Comparison of ENCODE assay signal across 19 cellular contexts in the genomic region with DNA sequence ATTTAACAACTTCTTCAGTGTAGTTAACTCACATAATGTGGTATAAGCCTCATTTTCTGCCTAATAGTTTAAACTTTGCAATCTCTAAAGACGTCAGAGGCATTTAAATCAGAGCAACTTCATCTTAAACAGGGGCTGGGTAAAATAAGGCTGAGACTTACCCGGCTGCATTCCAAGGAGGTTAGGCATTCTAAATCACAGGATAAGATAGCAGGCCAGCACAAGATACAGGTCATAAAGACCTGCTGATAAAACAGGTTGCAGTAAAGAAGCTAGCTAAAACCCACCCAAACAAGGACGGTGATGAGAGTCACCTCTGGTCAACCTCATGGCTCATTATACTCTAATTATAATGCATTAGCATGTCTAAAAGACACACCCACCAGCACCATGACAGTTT.
"Had no signal": no experiment of that assay in that cellular context is flagged by ENCODE, and none has a peak within 500 bp of the region (broad histone marks: within the 10 kb centered on the region; RNA-seq: fewer than 3 reads in every experiment).

No MANE protein-coding gene starts in this region.

- H3K4me3 Mint-ChIP-seq: activated CD4-positive, alpha-beta T cell treated with anti-CD3 and anti-CD28 coated beads, Interleukin-2, amount 10 ng/mL, durations not matched to agents 24 days and 14 days; activated CD8-positive, alpha-beta T cell treated with anti-CD3 and anti-CD28 coated beads for 36 hours; activated naive CD4-positive, alpha-beta T cell treated with anti-CD3 and anti-CD28 coated beads for 36 hours; brain; nephron progenitor cell had no signal

- H3K36me3 ChIP-seq: esophagus muscularis mucosa, heart right ventricle, lower lobe of right lung, thyroid gland had no signal

- DNase-seq: activated CD4-positive, alpha-beta T cell treated with anti-CD3 and anti-CD28 coated beads, Interleukin-2, amount 10 ng/mL, durations not matched to agents 24 days and 14 days; activated CD8-positive, alpha-beta T cell treated with anti-CD3 and anti-CD28 coated beads for 36 hours; activated naive CD4-positive, alpha-beta T cell treated with anti-CD3 and anti-CD28 coated beads for 36 hours; activated T-cell treated with anti-CD3 and anti-CD28 coated beads, Interleukin-2, amount 50 U/mL, for 1 hour; cerebellar nuclear complex; cortex of kidney; heart right ventricle; left colon; lower lobe of right lung; nephron progenitor cell; nucleus accumbens; stimulated activated CD4-positive, alpha-beta T cell treated with anti-CD3 and anti-CD28 coated beads, Interleukin-12 subunit alpha, Interleukin-12 subunit beta, amount 100 ng/mL, for 4 hours; stimulated activated CD4-positive, alpha-beta T cell treated with anti-CD3 and anti-CD28 coated beads, Interleukin-1b, Interleukin-23, amount 100 ng/mL, for 48 hours; stimulated activated CD8-positive, alpha-beta memory T cell treated with anti-CD3 and anti-CD28 coated beads, Interleukin-4, amount 100 ng/mL, for 48 hours; stimulated activated naive CD4-positive, alpha-beta T cell; thyroid gland had no signal

- H3K36me3 Mint-ChIP-seq: brain had no signal

- H3K4me3 ChIP-seq: esophagus muscularis mucosa, heart right ventricle, lower lobe of right lung, thyroid gland had no signal

- H3K27ac ChIP-seq: esophagus muscularis mucosa, heart right ventricle, lower lobe of right lung, thyroid gland had no signal

- ATAC-seq: activated CD8-positive, alpha-beta T cell treated with anti-CD3 and anti-CD28 coated beads for 36 hours; heart right ventricle; left colon had no signal

- H3K27me3 Mint-ChIP-seq: activated CD4-positive, alpha-beta T cell treated with anti-CD3 and anti-CD28 coated beads, Interleukin-2, amount 10 ng/mL, durations not matched to agents 24 days and 14 days; brain had no signal

- H3K27me3 ChIP-seq: esophagus muscularis mucosa, heart right ventricle, thyroid gland had no signal

- H3K4me1 Mint-ChIP-seq: activated CD4-positive, alpha-beta T cell treated with anti-CD3 and anti-CD28 coated beads, Interleukin-2, amount 10 ng/mL, durations not matched to agents 24 days and 14 days; brain; nephron progenitor cell had no signal

- H3K27ac Mint-ChIP-seq: activated CD4-positive, alpha-beta T cell treated with anti-CD3 and anti-CD28 coated beads, Interleukin-2, amount 10 ng/mL, durations not matched to agents 24 days and 14 days; activated CD8-positive, alpha-beta T cell treated with anti-CD3 and anti-CD28 coated beads for 36 hours; activated naive CD4-positive, alpha-beta T cell treated with anti-CD3 and anti-CD28 coated beads for 36 hours; activated T-helper 2 cell treated with anti-CD3 and anti-CD28 coated beads, Interferon-gamma antibody, Interleukin-2, Interleukin-4, amounts not matched to agents 10 μg/mL and 5 μg/mL and 100 μg/mL, durations not matched to agents 14 hours and 24 hours and 36 hours; brain; nephron progenitor cell had no signal

- H3K4me1 ChIP-seq: esophagus muscularis mucosa, heart right ventricle, lower lobe of right lung, thyroid gland had no signal

- H3K9me3 ChIP-seq: lower lobe of right lung, thyroid gland had no signal
